ENCODE assay signal across 22 cellular contexts in the genomic region with DNA sequence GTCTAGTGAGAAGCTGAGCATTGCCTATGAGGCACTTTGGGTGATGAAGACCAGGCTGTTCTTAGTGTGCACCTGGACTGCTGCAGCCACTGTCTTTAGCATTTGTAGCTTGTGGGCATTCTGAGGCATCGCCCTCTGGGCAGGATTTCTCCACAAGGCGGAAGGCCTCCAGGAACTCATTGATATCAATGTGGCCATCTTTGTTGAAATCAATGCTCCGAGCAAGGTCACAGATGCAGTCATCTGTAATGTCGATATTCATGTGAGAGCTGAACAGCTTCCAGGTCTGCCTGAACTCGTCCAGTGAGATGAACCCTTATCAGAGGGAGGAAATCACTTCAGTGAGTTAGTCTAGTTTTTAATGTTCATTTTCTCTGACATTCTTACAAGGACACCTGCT. TPM values are rescaled to one million over a fixed set of nuclear protein-coding genes. Genes with fewer than 3 reads are reported as not detected.
DNase-seq lines count a peak whose midpoint lies in the region; ATAC-seq, FAIRE-seq and TF ChIP-seq lines count a peak whose summit lies in the region.
"Had no signal": no experiment of that assay in that cellular context is flagged by ENCODE, and none has a peak within 500 bp of the region (broad histone marks: within the 10 kb centered on the region; RNA-seq: fewer than 3 reads in every experiment).

No MANE protein-coding gene starts in this region.

- H3K56ac ChIP-seq in H1 (replicated peaks; ENCODE audit: insufficient read length, low read depth, low read length), result no peak overlapping the region

- H3K4me3 ChIP-seq in GM23338 (no peak overlapping the region), H1 (ENCODE audit: extremely low read depth in 1 of 4, insufficient read depth in 2 of 4, low read depth in 3 of 4, low read length in 4 of 4) (no peak overlapping the region), parathyroid adenoma (ENCODE audit: low read depth, low read length) (no peak overlapping the region)
- H3K4me3 ChIP-seq: BLaER1 had no signal

- no peaks in the 10 kb centered on the region for H3K36me3 Mint-ChIP-seq in GM23338 (ENCODE audit: low read depth)
- H3K36me3 Mint-ChIP-seq: CD4-positive, CD25-positive, alpha-beta regulatory T cell; CD8-positive, alpha-beta T cell had no signal

- no peak overlapping the region for H3K23ac ChIP-seq in H1 (ENCODE audit: insufficient read length)

- H3K4me1 ChIP-seq in GM23338 (ENCODE audit: insufficient read depth) (peaks cover 2% of the 10 kb centered on the region; the same call in 1 of the 2 replicates), H1 (replicated peaks in 1 of 4; ENCODE audit: control insufficient read depth in 3 of 4, insufficient read depth in 4 of 4, low read length in 3 of 4) (no peaks in the 10 kb centered on the region), parathyroid adenoma (no peaks in the 10 kb centered on the region)
- H3K4me1 ChIP-seq: BLaER1 had no signal

- DNase-seq in GM23338 (ENCODE audit: low spot score), result no peak
- DNase-seq in H1 (ENCODE audit: low read depth in 1 of 2, low spot score in 2 of 2), result no peak
- DNase-seq in NCI-H524 treated with DMSO at 0.1 percent for 48 hours (lab: John Stamatoyannopoulos, UW), result no peak
- no peak for DNase-seq in amniotic stem cell (lab: John Stamatoyannopoulos, UW)
- DNase-seq in HTR-8/SVneo (ENCODE audit: insufficient read length, low spot score), result no peak
- DNase-seq: Caco-2; CD4-positive, CD25-positive, alpha-beta regulatory T cell; CD8-positive, alpha-beta T cell; DMS153; DND-41; H9 had no signal

- TF ChIP-seq RAD21 in H1 (IDR thresholded peaks at IDR 0.05 in 1 of 2, conservative IDR thresholded peaks at IDR 0.05 in 1 of 2; ENCODE audit: low read depth in 2 of 2, low read length in 2 of 2), result no peak

- H3K27me3 ChIP-seq in GM23338 (ENCODE audit: insufficient read depth) (no peaks in the 10 kb centered on the region), H1 (replicated peaks in 1 of 4; ENCODE audit: control insufficient read depth in 3 of 4, extremely low read depth in 1 of 4, insufficient read depth in 3 of 4, low read length in 3 of 4) (no peaks in the 10 kb centered on the region), parathyroid adenoma (ENCODE audit: control insufficient read depth, insufficient read depth, low read length) (no peaks in the 10 kb centered on the region)
- H3K27me3 ChIP-seq: BLaER1 had no signal

- H3K27ac Mint-ChIP-seq in GM23338, result no peak overlapping the region
- H3K27ac Mint-ChIP-seq: B cell; CD4-positive, CD25-positive, alpha-beta regulatory T cell; CD8-positive, alpha-beta T cell; H9 had no signal

- H3K4me1 Mint-ChIP-seq in GM23338, result no peaks in the 10 kb centered on the region
- H3K4me1 Mint-ChIP-seq: B cell; CD4-positive, CD25-positive, alpha-beta regulatory T cell had no signal

- H3K4ac ChIP-seq in H1 (replicated peaks; ENCODE audit: insufficient read length, low read depth, low read length), result no peak overlapping the region

- H4K20me1 ChIP-seq in GM23338 (replicated peaks; ENCODE audit: insufficient read depth) (no peaks in the 10 kb centered on the region), H1 (replicated peaks in 1 of 2; ENCODE audit: control insufficient read depth in 1 of 2, insufficient read depth in 2 of 2, low read length in 2 of 2) (no peaks in the 10 kb centered on the region)
- H4K20me1 ChIP-seq: BLaER1 had no signal

- no peaks in the 10 kb centered on the region for H3K23me2 ChIP-seq in H1 (ENCODE audit: low read depth, low read length)

- TF ChIP-seq EP300 in H1 (IDR thresholded peaks at IDR 0.05; ENCODE audit: borderline replicate concordance in 1 of 2, low read depth in 2 of 2, low read length in 2 of 2), result no peak

- no peak overlapping the region for H3K14ac ChIP-seq in H1 (ENCODE audit: insufficient read length)

- CTCF ChIA-PET in H1 (lab: Charles Lee; ENCODE audit: partially characterized antibody), result interaction anchor here (0.7 to 1.0 kb wide), 2 partner anchors 8 to 250 kb away, joined by 4 to 5 read pairs; no protein-coding TSS in a partner anchor

- no peak overlapping the region for H3K4me2 ChIP-seq in GM23338
- H3K4me2 ChIP-seq in H1 (ENCODE audit: insufficient read depth in 1 of 2, low read depth in 2 of 2, low read length in 2 of 2), result no peak overlapping the region
- peak overlapping the region; percentile 49 for H3K4me2 ChIP-seq in parathyroid adenoma (ENCODE audit: low read length)
- H3K4me2 ChIP-seq: BLaER1 had no signal

- 84% methylated on average over 5 of the region's 5 CpGs; no CpG with 5 or more reads in 1 of the 2 experiments for WGBS in H1 (ENCODE audit: extremely low coverage in 1 of 2, insufficient coverage in 1 of 2, insufficient read length in 1 of 2, insufficient replicate concordance in 2 of 2, low coverage in 1 of 2, low lambda C conversion rate in 2 of 2, missing lambda C conversion rate in 1 of 2), 2 experiments

- H2BK5ac ChIP-seq in H1 (ENCODE audit: low read depth, low read length), result no peak overlapping the region

- no peak for TF ChIP-seq POLR2A in H1 (IDR thresholded peaks at IDR 0.05; ENCODE audit: control extremely low read depth in 1 of 2, low read depth in 2 of 2, low read length in 2 of 2)

- no peak for ATAC-seq in GM23338
- ATAC-seq: CD8-positive, alpha-beta T cell; HCT116 had no signal

- H3K9me3 ChIP-seq in H1 (ENCODE audit: insufficient read depth in 2 of 2, low read depth in 1 of 2, low read length in 1 of 2) (no peaks in the 10 kb centered on the region), parathyroid adenoma (ENCODE audit: control insufficient read depth, low read length) (no peaks in the 10 kb centered on the region)
- H3K9me3 ChIP-seq: BLaER1, Caco-2 had no signal

- H2BK12ac ChIP-seq in H1 (ENCODE audit: low read depth, low read length), result no peak overlapping the region

- no peaks in the 10 kb centered on the region for H3K79me2 ChIP-seq in GM23338 (replicated peaks; ENCODE audit: insufficient read depth)
- no peaks in the 10 kb centered on the region for H3K79me2 ChIP-seq in H1 (ENCODE audit: control insufficient read depth in 1 of 2, insufficient read depth in 2 of 2, low read length in 2 of 2)
- no peaks in the 10 kb centered on the region for H3K79me2 ChIP-seq in parathyroid adenoma

- no peak overlapping the region for H4K5ac ChIP-seq in H1 (ENCODE audit: insufficient read length, low read depth, low read length)

- H2BK120ac ChIP-seq in H1 (replicated peaks; ENCODE audit: low read depth, low read length), result no peak overlapping the region

- no peak overlapping the region for H2BK15ac ChIP-seq in H1 (ENCODE audit: low read length)

- H2AFZ ChIP-seq in GM23338, result peak overlapping the region; percentile 57; the same call in 1 of the 2 replicates
- H2AFZ ChIP-seq in H1 (ENCODE audit: low read length), result 0 out of 2 replicates have a peak overlapping the region, but pooled peaks have one; percentile 41
- peak overlapping the region; percentile 58 for H2AFZ ChIP-seq in parathyroid adenoma

- no peak overlapping the region for H4K91ac ChIP-seq in H1 (replicated peaks; ENCODE audit: insufficient read length, low read length)

- no peak overlapping the region for H3K27ac ChIP-seq in GM23338 (ENCODE audit: low read depth)
- H3K27ac ChIP-seq in H1 (ENCODE audit: low read depth, low read length), result no peak overlapping the region
- peak overlapping the region; percentile 11 for H3K27ac ChIP-seq in parathyroid adenoma
- H3K27ac ChIP-seq: 22Rv1, BLaER1, C4-2B had no signal

- no peak overlapping the region for H2BK20ac ChIP-seq in H1 (ENCODE audit: low read length)

- H4K8ac ChIP-seq in H1 (ENCODE audit: extremely low read depth, insufficient read depth, low read length), result no peak overlapping the region

- H3K4me3 Mint-ChIP-seq in GM23338, result no peak overlapping the region
- H3K4me3 Mint-ChIP-seq: B cell; CD4-positive, CD25-positive, alpha-beta regulatory T cell; CD8-positive, alpha-beta T cell; H9 had no signal

- H3K9me2 ChIP-seq in GM23338 (ENCODE audit: insufficient read depth), result no peaks in the 10 kb centered on the region

- TF ChIP-seq CTCF in GM23338 (conservative IDR thresholded peaks at IDR 0.05; ENCODE audit: low read depth in 2 of 2) (no peak), H1 (IDR thresholded peaks at IDR 0.05; ENCODE audit: control extremely low read depth in 1 of 3, insufficient read depth in 1 of 3, low read depth in 1 of 3, low read length in 3 of 3) (no peak), parathyroid adenoma (IDR thresholded peaks at IDR 0.05) (no peak)

- no peaks in the 10 kb centered on the region for H3F3A ChIP-seq in GM23338 (replicated peaks; ENCODE audit: low read depth)

- H3K36me3 ChIP-seq in GM23338 (ENCODE audit: insufficient read depth) (no peaks in the 10 kb centered on the region), H1 (ENCODE audit: control insufficient read depth in 2 of 4, insufficient read depth in 4 of 4, low read length in 3 of 4) (no peaks in the 10 kb centered on the region), parathyroid adenoma (ENCODE audit: control insufficient read depth, insufficient read depth, low read length) (no peaks in the 10 kb centered on the region)
- H3K36me3 ChIP-seq: BLaER1 had no signal

- no peaks in the 10 kb centered on the region; the same call in 1 of the 2 replicates for H3K79me1 ChIP-seq in H1 (ENCODE audit: low read depth, low read length)

- H3K9ac ChIP-seq in H1 (replicated peaks in 1 of 4; ENCODE audit: extremely low read depth in 1 of 4, low read depth in 3 of 4, low read length in 3 of 4) (no peak overlapping the region), parathyroid adenoma (no peak overlapping the region)
- H3K9ac ChIP-seq: BLaER1 had no signal

- H3K27me3 Mint-ChIP-seq in GM23338 (ENCODE audit: insufficient read depth, low read depth, poor library complexity), result peaks cover 2% of the 10 kb centered on the region

- peaks cover 6% of the 10 kb centered on the region; the same call in 1 of the 3 replicates for H3K9me3 Mint-ChIP-seq in GM23338
- H3K9me3 Mint-ChIP-seq: CD8-positive, alpha-beta T cell; H9 had no signal

- no peak overlapping the region for H3K18ac ChIP-seq in H1 (ENCODE audit: extremely low read depth, low read length)

- POLR2A ChIA-PET in H1 (lab: Charles Lee; ENCODE audit: partially characterized antibody), result no interaction called here

- FAIRE-seq in H1 (lab: Jason Lieb, UNC) (no peak), HTR-8/SVneo (lab: Jason Lieb, UNC) (no peak)
- FAIRE-seq: A204.1, G401.6, GM12892 had no signal

- no peak overlapping the region for H2AK5ac ChIP-seq in H1 (ENCODE audit: low read depth, low read length)

TF ChIP-seq in H1, 55 proteins besides CTCF, POLR2A, EP300 and RAD21 (continues in another document):
- TF ChIP-seq CREB1 (IDR thresholded peaks at IDR 0.05), result no peak

RNA-seq across cellular contexts. Expression of a gene that starts 41.6 kb away (rescaled TPM):
- 0.58 TPM in 1 of 2 replicates, not detected in the other for total RNA-seq in GM23338 (2014; rRNA removed; shearing (Covaris generic))
- polyA plus RNA-seq in GM23338 (2016; fragmentation: Nextera tagmentation; extraction: Ambion mirVana), result not detected in 2 replicates
- not detected in 2 replicates for total RNA-seq in H1 (2021; fragmentation: NEBNext Ultra II Directional; extraction: Animal tissue kit (Norgen Biotek cat#: 25700))
- polyA plus RNA-seq in H1 (2011; rRNA removed), result 0.03 TPM in 1 of 2 replicates, not detected in the other
- 0.10 TPM for polyA plus RNA-seq in H1 (2011; cell fraction: cytosol; rRNA removed)
- 0.13 TPM for polyA plus RNA-seq in H1 (2011; cell fraction: nucleus; rRNA removed)
- not detected in 4 replicates for polyA plus RNA-seq in H1 (2012, experiment 1 of 2)
- polyA plus RNA-seq in H1 (2012, experiment 2 of 2), result not detected
- 0.02 TPM for polyA plus RNA-seq in H1 (2013, experiment 1 of 2)
- 0.02 TPM for polyA plus RNA-seq in H1 (2013, experiment 2 of 2)
- polyA minus RNA-seq in H1 (2011; rRNA and poly(A)+ RNA removed), result not detected in 2 replicates
- polyA minus RNA-seq in H1 (2011; cell fraction: cytosol; rRNA and poly(A)+ RNA removed), result not detected
- not detected for polyA minus RNA-seq in H1 (2011; cell fraction: nucleus; rRNA and poly(A)+ RNA removed)
- total RNA-seq: Caco-2; CD4-positive, CD25-positive, alpha-beta regulatory T cell; H4; H9 had no signal
- polyA plus RNA-seq: AG04450; CD4-positive, CD25-positive, alpha-beta regulatory T cell had no signal
